Comparison of ENCODE assay signal across 7 cellular contexts in genomic region chr19:17719730-17720486, GRCh38. TPM values are rescaled to one million over a fixed set of nuclear protein-coding genes. Genes with fewer than 3 reads are reported as not detected.
DNase-seq lines count a peak whose midpoint lies in the region; ATAC-seq and TF ChIP-seq lines count a peak whose summit lies in the region.

No MANE protein-coding gene starts in this region.

- ATAC-seq in GM19025 (IDR thresholded peaks at IDR 0.05; ENCODE audit: low read depth, unreplicated experiment) (peak; percentile 28), HG03432 (IDR thresholded peaks at IDR 0.05; ENCODE audit: unreplicated experiment) (peak; percentile 32)

- H3K36me3 ChIP-seq in endodermal cell (ENCODE audit: control insufficient read depth, insufficient read depth, low read length) (peaks cover 19% of the 10 kb centered on the region), neuron (ENCODE audit: insufficient read depth, low read length) (peaks cover 32% of the 10 kb centered on the region)

- peak overlapping the region; percentile 95 for H3K4me3 ChIP-seq in endodermal cell (ENCODE audit: low read length)
- H3K4me3 ChIP-seq in neuron (ENCODE audit: low read length): peak overlapping the region; percentile 60

- H3K27me3 ChIP-seq in endodermal cell (ENCODE audit: control insufficient read depth, insufficient read depth, low read length, poor library complexity, severe bottlenecking) (no peaks in the 10 kb centered on the region), neuron (ENCODE audit: insufficient read depth, low read length) (no peaks in the 10 kb centered on the region)

- no peak for TF ChIP-seq CTCF in endodermal cell (conservative IDR thresholded peaks at IDR 0.05)

- no peak overlapping the region for H2AFZ ChIP-seq in neuron (ENCODE audit: low read depth, low read length)

- WGBS in endodermal cell (ENCODE audit: insufficient coverage in 1 of 2, insufficient read length in 1 of 2), 2 experiments: 12 to 19% methylated on average over 26 to 39 of the region's 39 CpGs

- H3K27ac Mint-ChIP-seq in endodermal cell: peak overlapping the region; percentile 70

- H3K4me1 ChIP-seq in endodermal cell (ENCODE audit: control insufficient read depth, insufficient read depth, low read length): no peaks in the 10 kb centered on the region
- peaks cover 20% of the 10 kb centered on the region for H3K4me1 ChIP-seq in neuron (ENCODE audit: insufficient read depth, low read length)

- peak; percentile 14 to 18 for DNase-seq in activated CD4-positive, alpha-beta T cell treated with anti-CD3 and anti-CD28 coated beads, Interleukin-2, amount 50 U/mL, for 24 hours (ENCODE audit: low read depth in 1 of 2, low spot score in 1 of 2)
- DNase-seq in endodermal cell (peak; percentile 63), NCI-H2196 (lab: John Stamatoyannopoulos, UW; ENCODE audit: unreplicated experiment) (no peak), Ammon's horn (ENCODE audit: low spot score) (no peak)

- peaks cover 12% of the 10 kb centered on the region for H3K4me1 Mint-ChIP-seq in endodermal cell

- H3K9ac ChIP-seq in endodermal cell (ENCODE audit: extremely low read depth, low read length, poor library complexity, severe bottlenecking): peak overlapping the region; percentile 63

- H3K27ac ChIP-seq in endodermal cell (ENCODE audit: low read depth, low read length): no peak overlapping the region

- peaks cover 32% of the 10 kb centered on the region for H3K36me3 Mint-ChIP-seq in endodermal cell (ENCODE audit: low read depth)

- H3K9me3 ChIP-seq in endodermal cell (ENCODE audit: control insufficient read depth, low read length) (no peaks in the 10 kb centered on the region), neuron (ENCODE audit: low read length) (no peaks in the 10 kb centered on the region)

- H3K9me3 Mint-ChIP-seq in endodermal cell: no peaks in the 10 kb centered on the region

- no peaks in the 10 kb centered on the region for H3K27me3 Mint-ChIP-seq in endodermal cell (ENCODE audit: insufficient read depth)

- peak overlapping the region; percentile 73 for H3K4me3 Mint-ChIP-seq in endodermal cell

RNA-seq across cellular contexts. Expression of gene MAP1S, which starts 0.6 kb away (rescaled TPM):
- 10 to 100 TPM; 90.2 to 96.7 TPM for total RNA-seq in endodermal cell
- 41.4 TPM for polyA plus RNA-seq in endodermal cell (2013, experiment 1 of 2)
- polyA plus RNA-seq in endodermal cell (2013, experiment 2 of 2): 38.1 TPM

RNA-seq across cellular contexts. Expression of gene FCHO1, which starts 31.4 kb away (rescaled TPM):
- 10 to 100 TPM in 1 of 2 donors, 1 to 10 TPM in 1; 8.5 to 10.2 TPM for total RNA-seq in endodermal cell
- 18.8 TPM for polyA plus RNA-seq in endodermal cell (2013, experiment 1 of 2)
- polyA plus RNA-seq in endodermal cell (2013, experiment 2 of 2): 15.9 TPM

RNA-seq across cellular contexts. Expression of gene UNC13A, which starts 31.8 kb away (rescaled TPM):
- 10 to 100 TPM in 1 of 2 donors, 1 to 10 TPM in 1; 5.6 to 10.7 TPM for total RNA-seq in endodermal cell
- polyA plus RNA-seq in endodermal cell (2013, experiment 1 of 2): 2.8 TPM
- 2.2 TPM for polyA plus RNA-seq in endodermal cell (2013, experiment 2 of 2)

Comparison
In these comparisons a context has a peak if more than half of its experiments do, and no peak if none do; other contexts are left out.
1. DNase-seq: peak in activated CD4-positive, alpha-beta T cell treated with anti-CD3 and anti-CD28 coated beads, Interleukin-2, amount 50 U/mL, for 24 hours (2 of 2) and endodermal cell (single experiment); none in NCI-H2196 (single experiment) and Ammon's horn (single experiment).